15 cellular contexts compared by ENCODE assay signal in the genomic region with DNA sequence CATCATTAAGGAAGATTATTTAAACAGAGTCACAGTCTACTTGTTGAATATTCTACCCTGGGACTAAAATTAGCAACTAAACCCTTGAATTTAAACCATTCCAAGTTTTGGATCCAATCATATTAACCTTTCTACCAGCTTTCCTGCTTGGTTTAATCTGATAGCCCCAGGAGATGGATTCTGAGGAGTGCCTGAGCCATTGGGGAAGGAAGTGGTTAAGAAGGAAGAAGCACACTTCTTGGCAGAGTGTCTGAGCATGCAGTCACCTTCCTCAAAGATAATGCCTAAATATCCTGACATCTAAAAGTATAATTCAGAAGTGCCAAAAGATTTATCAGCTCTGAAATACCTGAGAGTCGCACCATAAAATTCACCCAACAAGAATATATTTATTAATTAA.
"Had no signal": no experiment of that assay in that cellular context is flagged by ENCODE, and none has a peak within 500 bp of the region (broad histone marks: within the 10 kb centered on the region; RNA-seq: fewer than 3 reads in every experiment).

No MANE protein-coding gene starts in this region.

- H3K4me3 ChIP-seq: adrenal gland, pancreas, smooth muscle cell, testis had no signal

- H3K27me3 Mint-ChIP-seq: naive thymus-derived CD8-positive, alpha-beta T cell; stimulated activated memory B cell treated with anti-CD40 and anti-IgM and Interleukin-4, amounts not matched to agents 10 μg/mL and 1 μg/mL and 100 μg/mL, for 72 hours; type B pancreatic cell had no signal

- DNase-seq: activated CD4-positive, alpha-beta T cell treated with anti-CD3 and anti-CD28 coated beads, Interleukin-2, amount 50 U/mL, for 4 hours; activated gamma-delta T cell; adrenal gland; dermis blood vessel endothelial cell; effector memory CD4-positive, alpha-beta T cell; naive thymus-derived CD8-positive, alpha-beta T cell; pancreas; stimulated activated CD4-positive, alpha-beta T cell treated with anti-CD3 and anti-CD28 coated beads, Interleukin-4, amount 100 ng/mL, for 24 hours; T1000; testis had no signal

- H3K36me3 Mint-ChIP-seq: activated naive CD4-positive, alpha-beta T cell treated with anti-CD3 and anti-CD28 coated beads, Interleukin-2, amount 50 U/mL, for 72 hours; naive thymus-derived CD8-positive, alpha-beta T cell; stimulated activated memory B cell treated with anti-CD40 and anti-IgM and Interleukin-4, amounts not matched to agents 10 μg/mL and 1 μg/mL and 100 μg/mL, for 72 hours; type B pancreatic cell had no signal

- H3K27ac Mint-ChIP-seq: activated naive CD4-positive, alpha-beta T cell treated with anti-CD3 and anti-CD28 coated beads, Interleukin-2, amount 50 U/mL, for 72 hours; naive thymus-derived CD8-positive, alpha-beta T cell; stimulated activated memory B cell treated with anti-CD40 and anti-IgM and Interleukin-4, amounts not matched to agents 10 μg/mL and 1 μg/mL and 100 μg/mL, for 72 hours; type B pancreatic cell had no signal

- H3K4me1 ChIP-seq: pancreas, testis had no signal

- H3K4me1 Mint-ChIP-seq: naive thymus-derived CD8-positive, alpha-beta T cell; stimulated activated memory B cell treated with anti-CD40 and anti-IgM and Interleukin-4, amounts not matched to agents 10 μg/mL and 1 μg/mL and 100 μg/mL, for 72 hours had no signal

- H3K9me3 Mint-ChIP-seq: activated naive CD4-positive, alpha-beta T cell treated with anti-CD3 and anti-CD28 coated beads, Interleukin-2, amount 50 U/mL, for 72 hours; stimulated activated memory B cell treated with anti-CD40 and anti-IgM and Interleukin-4, amounts not matched to agents 10 μg/mL and 1 μg/mL and 100 μg/mL, for 72 hours; type B pancreatic cell had no signal

- H3K9me3 ChIP-seq: adrenal gland, pancreas, testis had no signal

- FAIRE-seq: astrocyte, pancreas had no signal

- H3K27me3 ChIP-seq: adrenal gland, pancreas, testis had no signal

- H3K4me2 ChIP-seq: smooth muscle cell had no signal

- H3K4me3 Mint-ChIP-seq: naive thymus-derived CD8-positive, alpha-beta T cell; stimulated activated memory B cell treated with anti-CD40 and anti-IgM and Interleukin-4, amounts not matched to agents 10 μg/mL and 1 μg/mL and 100 μg/mL, for 72 hours; type B pancreatic cell had no signal

- H3K36me3 ChIP-seq: adrenal gland, pancreas had no signal

- H3K27ac ChIP-seq: adrenal gland, pancreas, testis had no signal
